ENCODE assay signal across 30 cellular contexts in genomic region chr1:118767971-118768370, GRCh38.
"Had no signal": no experiment of that assay in that cellular context is flagged by ENCODE, and none has a peak within 500 bp of the region (broad histone marks: within the 10 kb centered on the region; RNA-seq: fewer than 3 reads in every experiment).

No MANE protein-coding gene starts in this region.

- H3K4me1 ChIP-seq: Peyer's patch had no signal

- H3K27me3 ChIP-seq: Peyer's patch had no signal

- DNase-seq: activated CD4-positive, alpha-beta memory T cell treated with anti-CD3 and anti-CD28 coated beads, Interleukin-2, amount 10 ng/mL, durations not matched to agents 7 days and 5 days; activated CD4-positive, alpha-beta T cell treated with anti-CD3 and anti-CD28 coated beads for 48 hours; activated CD8-positive, alpha-beta memory T cell treated with anti-CD3 and anti-CD28 coated beads for 24 hours; activated CD8-positive, alpha-beta memory T cell treated with anti-CD3 and anti-CD28 coated beads, Interleukin-2, amount 10 ng/mL, durations not matched to agents 7 days and 5 days; activated CD8-positive, alpha-beta memory T cell treated with anti-CD3 and anti-CD28 coated beads, Interleukin-2, amount 50 U/mL, for 48 hours; activated effector memory CD4-positive, alpha-beta T cell treated with anti-CD3 and anti-CD28 coated beads, Interleukin-2, amount 50 U/mL, for 16 hours; activated naive CD4-positive, alpha-beta T cell; activated naive CD4-positive, alpha-beta T cell treated with anti-CD3 and anti-CD28 coated beads, Interleukin-2, amount 50 U/mL, for 16 hours; activated naive CD8-positive, alpha-beta T cell treated with anti-CD3 and anti-CD28 coated beads for 36 hours; activated T-cell treated with anti-CD3 and anti-CD28 coated beads, Interleukin-2, amount 50 U/mL, for 72 hours; amniotic stem cell; aorta; caudate nucleus; MM.1S; MV-4-11; NCI-H1092; NCI-H1417 treated with DMSO at 0.1 percent for 48 hours; NCI-H187 treated with DMSO at 0.1 percent for 48 hours; NCI-H2081; NCI-H2171 treated with DMSO at 0.1 percent for 48 hours; NCI-H2227 treated with DMSO at 0.1 percent for 48 hours; NCI-H524 treated with DMSO at 0.1 percent for 48 hours; Peyer's patch; RPMI8226 had no signal

- H3K4me3 ChIP-seq: K562, Peyer's patch had no signal

- H3K9me3 ChIP-seq: Peyer's patch had no signal

- ATAC-seq: activated CD4-positive, CD25-positive, alpha-beta regulatory T cell treated with anti-CD3 and anti-CD28 coated beads, Interleukin-2, amount 50 U/mL, for 24 hours; activated CD8-positive, alpha-beta memory T cell treated with anti-CD3 and anti-CD28 coated beads, Interleukin-2, amount 10 ng/mL, durations not matched to agents 7 days and 5 days; activated T-cell treated with anti-CD3 and anti-CD28 coated beads, Interleukin-2, amount 50 U/mL, for 72 hours; activated T-helper 17 cell treated with anti-CD3 and anti-CD28 coated beads, Interleukin-2, amount 50 U/mL, for 72 hours; K562; WTC11 had no signal

- H3K27ac ChIP-seq: Peyer's patch had no signal

- FAIRE-seq: colon, K562, TTC549 had no signal

- H3K36me3 ChIP-seq: Peyer's patch had no signal
